ENCODE assay signal across 1 cellular context in the genomic region with DNA sequence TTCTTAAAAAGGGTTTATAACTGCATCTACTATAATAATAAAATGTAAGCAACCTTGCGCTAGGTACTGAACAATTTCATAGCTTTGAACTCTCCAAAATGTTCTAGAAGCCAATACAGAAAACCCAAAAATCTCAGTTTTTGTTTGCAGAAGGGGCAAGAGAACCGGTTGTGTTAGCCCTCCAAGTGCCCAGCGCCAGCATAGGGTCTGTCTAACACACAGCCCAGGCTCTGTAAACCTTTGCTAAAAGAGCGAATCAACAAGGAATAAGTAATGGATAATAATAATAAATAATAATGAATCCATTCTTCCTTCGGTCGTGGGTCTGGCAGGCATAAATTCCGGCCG.
TF ChIP-seq lines count a peak whose summit lies in the region.

No MANE protein-coding gene starts in this region.

TF ChIP-seq in A549, 52 proteins besides CTCF, POLR2A, EP300 and RAD21 (continued from another document):
- TF ChIP-seq, protein P1, sequence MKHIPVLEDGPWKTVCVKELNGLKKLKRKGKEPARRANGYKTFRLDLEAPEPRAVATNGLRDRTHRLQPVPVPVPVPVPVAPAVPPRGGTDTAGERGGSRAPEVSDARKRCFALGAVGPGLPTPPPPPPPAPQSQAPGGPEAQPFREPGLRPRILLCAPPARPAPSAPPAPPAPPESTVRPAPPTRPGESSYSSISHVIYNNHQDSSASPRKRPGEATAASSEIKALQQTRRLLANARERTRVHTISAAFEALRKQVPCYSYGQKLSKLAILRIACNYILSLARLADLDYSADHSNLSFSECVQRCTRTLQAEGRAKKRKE (CRISPR knock-in tag; IDR thresholded peaks at IDR 0.05; ENCODE audit: low read depth): no peak
- TF ChIP-seq ESRRA (IDR thresholded peaks at IDR 0.05; ENCODE audit: borderline replicate concordance, low read length) (no peak), EHF (CRISPR knock-in tag; IDR thresholded peaks at IDR 0.05) (no peak), EHMT2 (IDR thresholded peaks at IDR 0.05; ENCODE audit: low read depth) (no peak), NFE2L2 (conservative IDR thresholded peaks at IDR 0.05; ENCODE audit: low read length) (no peak), ZFP36 (IDR thresholded peaks at IDR 0.05; ENCODE audit: borderline replicate concordance, partially characterized antibody) (no peak), RCOR1 (IDR thresholded peaks at IDR 0.05; ENCODE audit: low read depth, low read length) (no peak), CHD2 (IDR thresholded peaks at IDR 0.05; ENCODE audit: low read length, partially characterized antibody) (no peak), ZC3H11A (IDR thresholded peaks at IDR 0.05) (no peak), HEYL (CRISPR knock-in tag; IDR thresholded peaks at IDR 0.05) (no peak)
- TF ChIP-seq, protein P2, sequence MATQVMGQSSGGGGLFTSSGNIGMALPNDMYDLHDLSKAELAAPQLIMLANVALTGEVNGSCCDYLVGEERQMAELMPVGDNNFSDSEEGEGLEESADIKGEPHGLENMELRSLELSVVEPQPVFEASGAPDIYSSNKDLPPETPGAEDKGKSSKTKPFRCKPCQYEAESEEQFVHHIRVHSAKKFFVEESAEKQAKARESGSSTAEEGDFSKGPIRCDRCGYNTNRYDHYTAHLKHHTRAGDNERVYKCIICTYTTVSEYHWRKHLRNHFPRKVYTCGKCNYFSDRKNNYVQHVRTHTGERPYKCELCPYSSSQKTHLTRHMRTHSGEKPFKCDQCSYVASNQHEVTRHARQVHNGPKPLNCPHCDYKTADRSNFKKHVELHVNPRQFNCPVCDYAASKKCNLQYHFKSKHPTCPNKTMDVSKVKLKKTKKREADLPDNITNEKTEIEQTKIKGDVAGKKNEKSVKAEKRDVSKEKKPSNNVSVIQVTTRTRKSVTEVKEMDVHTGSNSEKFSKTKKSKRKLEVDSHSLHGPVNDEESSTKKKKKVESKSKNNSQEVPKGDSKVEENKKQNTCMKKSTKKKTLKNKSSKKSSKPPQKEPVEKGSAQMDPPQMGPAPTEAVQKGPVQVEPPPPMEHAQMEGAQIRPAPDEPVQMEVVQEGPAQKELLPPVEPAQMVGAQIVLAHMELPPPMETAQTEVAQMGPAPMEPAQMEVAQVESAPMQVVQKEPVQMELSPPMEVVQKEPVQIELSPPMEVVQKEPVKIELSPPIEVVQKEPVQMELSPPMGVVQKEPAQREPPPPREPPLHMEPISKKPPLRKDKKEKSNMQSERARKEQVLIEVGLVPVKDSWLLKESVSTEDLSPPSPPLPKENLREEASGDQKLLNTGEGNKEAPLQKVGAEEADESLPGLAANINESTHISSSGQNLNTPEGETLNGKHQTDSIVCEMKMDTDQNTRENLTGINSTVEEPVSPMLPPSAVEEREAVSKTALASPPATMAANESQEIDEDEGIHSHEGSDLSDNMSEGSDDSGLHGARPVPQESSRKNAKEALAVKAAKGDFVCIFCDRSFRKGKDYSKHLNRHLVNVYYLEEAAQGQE (IDR thresholded peaks at IDR 0.05): no peak
TF ChIP-seq in A549: peak in this region for 0.
